Comparison of ENCODE assay signal across 12 cellular contexts in genomic region chr21:33244082-33244780, GRCh38. TPM values are rescaled to one million over a fixed set of nuclear protein-coding genes. Genes with fewer than 3 reads are reported as not detected.
DNase-seq lines count a peak whose midpoint lies in the region; ATAC-seq and TF ChIP-seq lines count a peak whose summit lies in the region.
"Had no signal": no experiment of that assay in that cellular context is flagged by ENCODE, and none has a peak within 500 bp of the region (broad histone marks: within the 10 kb centered on the region; RNA-seq: fewer than 3 reads in every experiment).

No MANE protein-coding gene starts in this region.

- peaks cover 13 to 66% (median 30%) of the 10 kb centered on the region in 3 donors for H3K36me3 Mint-ChIP-seq in CD8-positive, alpha-beta memory T cell
- H3K36me3 Mint-ChIP-seq in activated naive CD8-positive, alpha-beta T cell, result peaks cover 35% of the 10 kb centered on the region
- H3K36me3 Mint-ChIP-seq in natural killer cell treated with Interleukin-12 subunit alpha and Interleukin-12 subunit beta and Interleukin-15 and Interleukin-18, amount 100 ng/mL, for 72 hours, result peaks cover 26% of the 10 kb centered on the region

- H3K9me3 Mint-ChIP-seq in CD8-positive, alpha-beta memory T cell, result no peaks in the 10 kb centered on the region
- H3K9me3 Mint-ChIP-seq in activated naive CD8-positive, alpha-beta T cell (ENCODE audit: low read depth), result no peaks in the 10 kb centered on the region
- H3K9me3 Mint-ChIP-seq in natural killer cell treated with Interleukin-12 subunit alpha and Interleukin-12 subunit beta and Interleukin-15 and Interleukin-18, amount 100 ng/mL, for 72 hours, result no peaks in the 10 kb centered on the region

- POLR2A ChIA-PET in CD8-positive, alpha-beta memory T cell (lab: Charles Lee), result no interaction called here

- TF ChIP-seq POLR2A in NB4 (IDR thresholded peaks at IDR 0.05; ENCODE audit: extremely low read depth, insufficient read length) (no peak), gastroesophageal sphincter (IDR thresholded peaks at IDR 0.05) (no peak)

- H3K4me1 Mint-ChIP-seq in CD8-positive, alpha-beta memory T cell, result peaks cover 74 to 88% (median 84%) of the 10 kb centered on the region in 3 donors
- H3K4me1 Mint-ChIP-seq in activated naive CD8-positive, alpha-beta T cell (ENCODE audit: low read depth), result peaks cover 85% of the 10 kb centered on the region
- peaks cover 64 to 75% of the 10 kb centered on the region in 2 donors for H3K4me1 Mint-ChIP-seq in natural killer cell treated with Interleukin-12 subunit alpha and Interleukin-12 subunit beta and Interleukin-15 and Interleukin-18, amount 100 ng/mL, for 72 hours (ENCODE audit: low read depth in 2 of 2)

- H3K27ac Mint-ChIP-seq in CD8-positive, alpha-beta memory T cell, result peak overlapping the region; percentile 45 to 97 (median 87)
- H3K27ac Mint-ChIP-seq in activated naive CD8-positive, alpha-beta T cell, result peak overlapping the region; percentile 98
- H3K27ac Mint-ChIP-seq in natural killer cell treated with Interleukin-12 subunit alpha and Interleukin-12 subunit beta and Interleukin-15 and Interleukin-18, amount 100 ng/mL, for 72 hours, result peak overlapping the region; percentile 63 to 98

- WGBS in gastroesophageal sphincter (ENCODE audit: low coverage in 1 of 2), 2 donors, result 54 to 66% methylated on average over 5 of the region's 6 CpGs

- CTCF ChIA-PET in CD8-positive, alpha-beta memory T cell (lab: Charles Lee), result no interaction called here

- peak overlapping the region; percentile 9 for H3K4me3 ChIP-seq in CD8-positive, alpha-beta memory T cell (ENCODE audit: low read length)
- H3K4me3 ChIP-seq in NB4 (ENCODE audit: low read depth, low read length), result no peak overlapping the region
- no peak overlapping the region for H3K4me3 ChIP-seq in gastroesophageal sphincter
- H3K4me3 ChIP-seq: stomach had no signal

- no peaks in the 10 kb centered on the region for H3K9me3 ChIP-seq in CD8-positive, alpha-beta memory T cell (ENCODE audit: low read length)
- no peaks in the 10 kb centered on the region for H3K9me3 ChIP-seq in gastroesophageal sphincter
- H3K9me3 ChIP-seq: stomach had no signal

- ATAC-seq in natural killer cell treated with Interleukin-12 subunit alpha and Interleukin-12 subunit beta and Interleukin-15 and Interleukin-18, amount 100 ng/mL, for 72 hours, result peak; percentile 63 to 74
- no peak for ATAC-seq in gastroesophageal sphincter
- ATAC-seq: foreskin keratinocyte had no signal

- no peaks in the 10 kb centered on the region for H3K27me3 ChIP-seq in CD8-positive, alpha-beta memory T cell (ENCODE audit: insufficient read depth, low read length, poor library complexity, severe bottlenecking)
- H3K27me3 ChIP-seq in gastroesophageal sphincter, result no peaks in the 10 kb centered on the region
- H3K27me3 ChIP-seq: foreskin keratinocyte, stomach had no signal

- H3K27ac ChIP-seq in CD8-positive, alpha-beta memory T cell (ENCODE audit: low read depth, low read length), result no peak overlapping the region
- H3K27ac ChIP-seq in gastroesophageal sphincter, result no peak overlapping the region
- H3K27ac ChIP-seq: foreskin keratinocyte, stomach had no signal

- no peak for TF ChIP-seq EP300 in gastroesophageal sphincter (IDR thresholded peaks at IDR 0.05)

- no peaks in the 10 kb centered on the region for H3K27me3 Mint-ChIP-seq in CD8-positive, alpha-beta memory T cell
- H3K27me3 Mint-ChIP-seq in activated naive CD8-positive, alpha-beta T cell, result no peaks in the 10 kb centered on the region
- H3K27me3 Mint-ChIP-seq in natural killer cell treated with Interleukin-12 subunit alpha and Interleukin-12 subunit beta and Interleukin-15 and Interleukin-18, amount 100 ng/mL, for 72 hours, result no peaks in the 10 kb centered on the region

- TF ChIP-seq CTCF in NB4 (IDR thresholded peaks at IDR 0.05; ENCODE audit: low read depth, low read length), result no peak
- no peak for TF ChIP-seq CTCF in gastroesophageal sphincter (IDR thresholded peaks at IDR 0.05)

- peaks cover 81% of the 10 kb centered on the region for H3K4me1 ChIP-seq in CD8-positive, alpha-beta memory T cell (ENCODE audit: insufficient read depth, low read length)
- H3K4me1 ChIP-seq in gastroesophageal sphincter, result no peaks in the 10 kb centered on the region
- H3K4me1 ChIP-seq: foreskin keratinocyte had no signal

- H3K36me3 ChIP-seq in CD8-positive, alpha-beta memory T cell (ENCODE audit: insufficient read depth, low read length), result peaks cover 37% of the 10 kb centered on the region
- peaks cover 0 to 60% of the 10 kb centered on the region in 2 donors for H3K36me3 ChIP-seq in gastroesophageal sphincter

- H3K4me3 Mint-ChIP-seq in CD8-positive, alpha-beta memory T cell, result peak overlapping the region in 6 of 7 donors; percentile 67 to 78 (median 76)
- peak overlapping the region; percentile 82 for H3K4me3 Mint-ChIP-seq in activated naive CD8-positive, alpha-beta T cell
- H3K4me3 Mint-ChIP-seq in natural killer cell treated with Interleukin-12 subunit alpha and Interleukin-12 subunit beta and Interleukin-15 and Interleukin-18, amount 100 ng/mL, for 72 hours, result peak overlapping the region; percentile 43

- DNase-seq in CD8-positive, alpha-beta memory T cell, result no peak
- DNase-seq in NB4 (ENCODE audit: low read depth) (peak; percentile 73), NCI-H2196 (lab: John Stamatoyannopoulos, UW; ENCODE audit: unreplicated experiment) (no peak), germinal center (ENCODE audit: low spot score) (no peak), LoVo (ENCODE audit: low spot score) (no peak)
- DNase-seq in natural killer cell treated with Interleukin-12 subunit alpha and Interleukin-12 subunit beta and Interleukin-15 and Interleukin-18, amount 100 ng/mL, for 72 hours (ENCODE audit: low spot score), result no peak
- DNase-seq: foreskin keratinocyte, NCI-H2029 treated with DMSO at 0.1 percent for 48 hours, RPMI8226, stomach had no signal

RNA-seq across cellular contexts. Expression of gene IFNAR2, which starts 14.5 kb away (rescaled TPM):
- total RNA-seq in CD8-positive, alpha-beta memory T cell, result 10 to 100 TPM; 23.4 to 26.4 TPM
- 85.3 TPM for polyA plus RNA-seq in CD8-positive, alpha-beta memory T cell
- 10 to 100 TPM; 16.9 to 17.6 TPM for total RNA-seq in natural killer cell treated with Interleukin-12 subunit alpha and Interleukin-12 subunit beta and Interleukin-15 and Interleukin-18, amount 100 ng/mL, for 72 hours
- 10 to 100 TPM; 12.0 to 19.1 (median 14.7) TPM for total RNA-seq in gastroesophageal sphincter

RNA-seq across cellular contexts. Expression of gene IL10RB, which starts 21.9 kb away (rescaled TPM):
- total RNA-seq in CD8-positive, alpha-beta memory T cell, result 10 to 100 TPM; 23.4 to 25.3 TPM
- 51.4 TPM for polyA plus RNA-seq in CD8-positive, alpha-beta memory T cell
- 10 to 100 TPM; 19.9 to 22.2 TPM for total RNA-seq in natural killer cell treated with Interleukin-12 subunit alpha and Interleukin-12 subunit beta and Interleukin-15 and Interleukin-18, amount 100 ng/mL, for 72 hours
- 10 to 100 TPM; 13.1 to 23.7 (median 20.5) TPM for total RNA-seq in gastroesophageal sphincter
